8 cellular contexts compared by ENCODE assay signal in the genomic region with DNA sequence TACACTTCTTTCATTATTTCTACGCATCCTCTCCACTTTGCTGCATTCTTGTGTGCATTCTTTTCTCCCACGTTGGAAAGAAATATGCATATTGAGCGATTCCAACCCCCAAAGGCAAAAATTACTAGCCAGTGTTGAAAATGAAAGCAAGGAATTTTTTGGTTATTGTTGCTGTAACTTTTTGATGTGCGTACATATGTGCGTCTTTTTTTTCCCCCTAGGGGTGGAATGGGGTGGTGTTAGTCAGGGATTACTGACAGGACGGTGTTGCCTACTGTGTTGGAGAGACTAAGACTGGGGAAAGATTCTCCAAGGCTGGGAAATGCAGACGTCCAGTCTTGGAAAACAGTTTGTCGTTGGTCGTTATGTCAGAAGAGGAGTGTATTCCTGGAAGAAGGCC. TPM values are rescaled to one million over a fixed set of nuclear protein-coding genes. Genes with fewer than 3 reads are reported as not detected.
DNase-seq lines count a peak whose midpoint lies in the region; ATAC-seq and TF ChIP-seq lines count a peak whose summit lies in the region.

No MANE protein-coding gene starts in this region.

- H3K4me1 ChIP-seq in BE2C (no peaks in the 10 kb centered on the region), MM.1S (ENCODE audit: low read length) (peaks cover 14% of the 10 kb centered on the region), esophagus muscularis mucosa (peaks cover 0 to 8% (median 3%) of the 10 kb centered on the region in 4 donors), osteoblast (ENCODE audit: insufficient read depth, low read length) (peaks cover 20% of the 10 kb centered on the region)

- no peak overlapping the region for H3K4me2 ChIP-seq in MM.1S (ENCODE audit: low read depth, low read length)
- H3K4me2 ChIP-seq in osteoblast (ENCODE audit: insufficient read depth, low read length), result peak overlapping the region; percentile 96

- H3K9ac ChIP-seq in MM.1S (ENCODE audit: low read length), result no peak overlapping the region

- H3F3A ChIP-seq in MM.1S (ENCODE audit: insufficient read depth, low read length), result no peaks in the 10 kb centered on the region

- TF ChIP-seq POLR2A in esophagus muscularis mucosa (IDR thresholded peaks at IDR 0.05; ENCODE audit: low read depth), result no peak
- TF ChIP-seq POLR2A in GM18505 (IDR thresholded peaks at IDR 0.05; ENCODE audit: borderline replicate concordance, extremely low read depth, insufficient read depth, insufficient read length), result no peak

- H3K9me3 ChIP-seq in BE2C, result no peaks in the 10 kb centered on the region
- no peaks in the 10 kb centered on the region for H3K9me3 ChIP-seq in MM.1S (replicated peaks; ENCODE audit: insufficient read depth, low read length)
- H3K9me3 ChIP-seq in esophagus muscularis mucosa, result no peaks in the 10 kb centered on the region
- H3K9me3 ChIP-seq in osteoblast (ENCODE audit: low read depth, low read length), result no peaks in the 10 kb centered on the region

- no peak overlapping the region for H3K4me3 ChIP-seq in BE2C (ENCODE audit: low read depth, low read length)
- no peak overlapping the region for H3K4me3 ChIP-seq in MM.1S (ENCODE audit: low read length)
- peak overlapping the region; percentile 28 to 37 (median 31) for H3K4me3 ChIP-seq in esophagus muscularis mucosa
- H3K4me3 ChIP-seq in osteoblast (ENCODE audit: insufficient read depth, low read length), result peak overlapping the region; percentile 79

- H3K36me3 ChIP-seq in BE2C (no peaks in the 10 kb centered on the region), MM.1S (replicated peaks; ENCODE audit: insufficient read depth, low read length) (no peaks in the 10 kb centered on the region), esophagus muscularis mucosa (no peaks in the 10 kb centered on the region), osteoblast (ENCODE audit: insufficient read depth, low read length) (no peaks in the 10 kb centered on the region)

- H3K79me2 ChIP-seq in MM.1S (ENCODE audit: low read length), result no peaks in the 10 kb centered on the region
- no peaks in the 10 kb centered on the region for H3K79me2 ChIP-seq in osteoblast (ENCODE audit: insufficient read depth, low read length)

- intact Hi-C loops in esophagus muscularis mucosa (cut with DNase I), result loop anchor here (10.0 kb wide), 1 partner anchor 501 kb away; no protein-coding TSS in a partner anchor

- TF ChIP-seq CTCF in BE2C (IDR thresholded peaks at IDR 0.05; ENCODE audit: low read depth, low read length), result peak; percentile 42
- 0 out of 2 replicates have a peak, but pooled peaks have one; percentile 3 for TF ChIP-seq CTCF in MM.1S (IDR thresholded peaks at IDR 0.05; ENCODE audit: low read length)
- TF ChIP-seq CTCF in esophagus muscularis mucosa (IDR thresholded peaks at IDR 0.05), result peak in 2 of 3 experiments; percentile 10 to 25
- peak; percentile 67 for TF ChIP-seq CTCF in osteoblast (IDR thresholded peaks at IDR 0.05; ENCODE audit: extremely low read depth, low read depth, low read length)

- H2AFZ ChIP-seq in MM.1S (ENCODE audit: low read length) (no peak overlapping the region), osteoblast (ENCODE audit: low read length) (peak overlapping the region; percentile 93)

- TF ChIP-seq EP300 in esophagus muscularis mucosa (IDR thresholded peaks at IDR 0.05), result no peak

- ATAC-seq in GM21526 (IDR thresholded peaks at IDR 0.05; ENCODE audit: low FRiP score, unreplicated experiment), result no peak
- no peak for ATAC-seq in GM21360 (IDR thresholded peaks at IDR 0.05; ENCODE audit: unreplicated experiment)
- ATAC-seq in GM18505 (IDR thresholded peaks at IDR 0.05; ENCODE audit: unreplicated experiment), result no peak

- H3K9me2 ChIP-seq in MM.1S (replicated peaks; ENCODE audit: insufficient read depth, low read length), result no peaks in the 10 kb centered on the region

- 67% methylated on average over 9 of the region's 9 CpGs for WGBS in esophagus muscularis mucosa

- DNase-seq in BE2C (no peak), MM.1S (no peak), esophagus muscularis mucosa (ENCODE audit: extremely low spot score) (no peak), osteoblast (ENCODE audit: insufficient read length, low spot score, missing footprints) (peak; percentile 37), superior temporal gyrus (ENCODE audit: extremely low spot score) (no peak)

- H3K27ac ChIP-seq in MM.1S (ENCODE audit: low read length) (no peak overlapping the region), esophagus muscularis mucosa (replicated peaks in 1 of 4) (peak overlapping the region in 3 of 4 donors; percentile 4 to 36 (median 24)), osteoblast (ENCODE audit: low read depth, low read length) (peak overlapping the region; percentile 77)

- no peaks in the 10 kb centered on the region for H3K27me3 ChIP-seq in BE2C
- no peaks in the 10 kb centered on the region for H3K27me3 ChIP-seq in MM.1S (replicated peaks; ENCODE audit: insufficient read depth, low read length)
- peaks cover 0 to 3% (median 1%) of the 10 kb centered on the region in 4 donors for H3K27me3 ChIP-seq in esophagus muscularis mucosa
- H3K27me3 ChIP-seq in osteoblast (ENCODE audit: insufficient read depth, low read length), result no peaks in the 10 kb centered on the region

- H4K20me1 ChIP-seq in MM.1S (ENCODE audit: insufficient read depth, low read length), result no peaks in the 10 kb centered on the region
- no peaks in the 10 kb centered on the region for H4K20me1 ChIP-seq in osteoblast (ENCODE audit: insufficient read depth, low read length)

RNA-seq across cellular contexts. Expression of a gene that starts 44.2 kb away (rescaled TPM):
- polyA plus RNA-seq in BE2C (2012; ENCODE audit: insufficient read depth, insufficient read length, low read depth), result 1.7 TPM
- 1 to 10 TPM in 2 of 4 donors, under 1 TPM in 2; 0.83 to 1.8 (median 1.3) TPM for total RNA-seq in esophagus muscularis mucosa
- total RNA-seq in osteoblast, result 2.4 and 3.3 TPM in 2 replicates

Comparison
In these comparisons a context has a peak if more than half of its experiments do, and no peak if none do; other contexts are left out.
1. H3K4me3 ChIP-seq: peak in esophagus muscularis mucosa (4 of 4) and osteoblast (single experiment); none in BE2C (single experiment) and MM.1S (single experiment).
2. CTCF ChIP-seq: peak in every context shown above with its lines; median percentile 67 in osteoblast; 42 in BE2C; 18 in esophagus muscularis mucosa; 3 in MM.1S.